Comparison of ENCODE assay signal across 11 cellular contexts in genomic region chr11:65695459-65696241, GRCh38. TPM values are rescaled to one million over a fixed set of nuclear protein-coding genes. Genes with fewer than 3 reads are reported as not detected.
DNase-seq lines count a peak whose midpoint lies in the region; ATAC-seq lines count a peak whose summit lies in the region.
"Had no signal": no experiment of that assay in that cellular context is flagged by ENCODE, and none has a peak within 500 bp of the region (broad histone marks: within the 10 kb centered on the region; RNA-seq: fewer than 3 reads in every experiment).

No MANE protein-coding gene starts in this region.

- WGBS in aorta, 2 donors = 79% methylated on average over 12 of the region's 12 CpGs

- H3K27ac ChIP-seq in aorta (ENCODE audit: low read depth in 1 of 2, low read length in 2 of 2) = no peak overlapping the region

- intact Hi-C loops in aorta (cut with DNase I) = no loop called here

- ATAC-seq in aorta (ENCODE audit: low FRiP score) (no peak), GM21528 (IDR thresholded peaks at IDR 0.05; ENCODE audit: low FRiP score, unreplicated experiment) (no peak), HG02798 (IDR thresholded peaks at IDR 0.05; ENCODE audit: poor library complexity, unreplicated experiment) (no peak)

- H3K4me1 ChIP-seq in aorta (ENCODE audit: control insufficient read depth in 1 of 2, insufficient read depth in 2 of 2, low read length in 2 of 2) = no peaks in the 10 kb centered on the region

- no peaks in the 10 kb centered on the region for H3K9me3 ChIP-seq in aorta (ENCODE audit: control insufficient read depth, low read length)

- H3K36me3 ChIP-seq in aorta (ENCODE audit: control insufficient read depth in 1 of 2, insufficient read depth in 2 of 2, low read length in 1 of 2) = no peaks in the 10 kb centered on the region

- DNase-seq in DMS79 treated with DMSO at 0.1 percent for 48 hours (lab: John Stamatoyannopoulos, UW) (peak; percentile 97), NCI-H2196 (lab: John Stamatoyannopoulos, UW; ENCODE audit: unreplicated experiment) (peak; percentile 94), dermis microvascular lymphatic vessel endothelial cell (ENCODE audit: low read depth in 2 of 2) (peak; percentile 95 to 97), mucosa of gallbladder (ENCODE audit: low spot score) (peak; percentile 79), aorta (no peak)
- no peak for DNase-seq in activated CD4-positive, CD25-positive, alpha-beta regulatory T cell (lab: John Stamatoyannopoulos, UW)
- DNase-seq: activated CD4-positive, alpha-beta T cell treated with anti-CD3 and anti-CD28 coated beads, Interleukin-2, amount 50 U/mL, for 48 hours; CD8-positive, alpha-beta memory T cell; cerebellar nuclear complex had no signal

- no peak overlapping the region for H3K4me3 ChIP-seq in aorta (ENCODE audit: low read length in 2 of 2)

- no peaks in the 10 kb centered on the region for H3K27me3 ChIP-seq in aorta (ENCODE audit: control insufficient read depth in 1 of 2, insufficient read depth in 2 of 2, low read length in 1 of 2)

RNA-seq across cellular contexts. Expression of gene KAT5, which starts 16.4 kb away (rescaled TPM):
- total RNA-seq in dermis microvascular lymphatic vessel endothelial cell (37.6 and 38.4 TPM in 2 replicates), mucosa of gallbladder (74.7 TPM), aorta (10 to 100 TPM; 59.8 to 64.4 TPM)
- 100 to 1,000 TPM in 1 of 2 donors, 10 to 100 TPM in 1; 29.2 to 120 TPM for polyA plus RNA-seq in aorta

RNA-seq across cellular contexts. Expression of gene RNASEH2C, which starts 24.9 kb away (rescaled TPM):
- total RNA-seq in dermis microvascular lymphatic vessel endothelial cell = 39.8 and 42.6 TPM in 2 replicates
- 99.2 TPM for total RNA-seq in mucosa of gallbladder
- 10 to 100 TPM; 53.5 to 57.6 TPM for total RNA-seq in aorta
- polyA plus RNA-seq in aorta = 100 to 1,000 TPM in 1 of 2 donors, 10 to 100 TPM in 1; 80.1 to 113 TPM

RNA-seq across cellular contexts. Expression of gene RELA, which starts 32.9 kb away (rescaled TPM):
- 8.7 and 16.3 TPM in 2 replicates for total RNA-seq in dermis microvascular lymphatic vessel endothelial cell
- 84.2 TPM for total RNA-seq in mucosa of gallbladder
- 100 to 1,000 TPM in 1 of 2 donors, 10 to 100 TPM in 1; 98.2 to 108 TPM for total RNA-seq in aorta
- 10 to 100 TPM; 28.8 to 73.8 TPM for polyA plus RNA-seq in aorta

RNA-seq across cellular contexts. Expression of gene SIPA1, which starts 57.7 kb away (rescaled TPM):
- total RNA-seq in dermis microvascular lymphatic vessel endothelial cell = 54.0 and 56.0 TPM in 2 replicates
- 74.7 TPM for total RNA-seq in mucosa of gallbladder
- 10 to 100 TPM; 67.0 to 75.1 TPM for total RNA-seq in aorta
- polyA plus RNA-seq in aorta = 100 to 1,000 TPM in 1 of 2 donors, 10 to 100 TPM in 1; 25.2 to 147 TPM

Comparison
In these comparisons a context has a peak if more than half of its experiments do, and no peak if none do; other contexts are left out.
1. DNase-seq: peak in DMS79 treated with DMSO at 0.1 percent for 48 hours (single experiment), NCI-H2196 (single experiment), dermis microvascular lymphatic vessel endothelial cell (2 of 2) and mucosa of gallbladder (single experiment); none in activated CD4-positive, CD25-positive, alpha-beta regulatory T cell (0 of 4) and aorta (0 of 2).